Comparison of ENCODE assay signal across 1 cellular context in genomic region chr3:155356594-155357370, GRCh38.
TF ChIP-seq lines count a peak whose summit lies in the region.

No MANE protein-coding gene starts in this region.

TF ChIP-seq in K562, 482 proteins besides CTCF, POLR2A, EP300 and RAD21 (continued from another document):
- TF ChIP-seq, protein P1, sequence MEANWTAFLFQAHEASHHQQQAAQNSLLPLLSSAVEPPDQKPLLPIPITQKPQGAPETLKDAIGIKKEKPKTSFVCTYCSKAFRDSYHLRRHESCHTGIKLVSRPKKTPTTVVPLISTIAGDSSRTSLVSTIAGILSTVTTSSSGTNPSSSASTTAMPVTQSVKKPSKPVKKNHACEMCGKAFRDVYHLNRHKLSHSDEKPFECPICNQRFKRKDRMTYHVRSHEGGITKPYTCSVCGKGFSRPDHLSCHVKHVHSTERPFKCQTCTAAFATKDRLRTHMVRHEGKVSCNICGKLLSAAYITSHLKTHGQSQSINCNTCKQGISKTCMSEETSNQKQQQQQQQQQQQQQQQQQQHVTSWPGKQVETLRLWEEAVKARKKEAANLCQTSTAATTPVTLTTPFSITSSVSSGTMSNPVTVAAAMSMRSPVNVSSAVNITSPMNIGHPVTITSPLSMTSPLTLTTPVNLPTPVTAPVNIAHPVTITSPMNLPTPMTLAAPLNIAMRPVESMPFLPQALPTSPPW (CRISPR knock-in tag; IDR thresholded peaks at IDR 0.05): no peak
- TF ChIP-seq ZNF347 (CRISPR knock-in tag; IDR thresholded peaks at IDR 0.05; ENCODE audit: low read depth) (no peak), MYNN (IDR thresholded peaks at IDR 0.05) (no peak), MYNN (CRISPR knock-in tag; IDR thresholded peaks at IDR 0.05) (no peak), ZC3H4 (CRISPR knock-in tag; IDR thresholded peaks at IDR 0.05; ENCODE audit: borderline replicate concordance) (no peak), TAF9B (IDR thresholded peaks at IDR 0.05; ENCODE audit: partially characterized antibody) (no peak)
- TF ChIP-seq, protein P2, sequence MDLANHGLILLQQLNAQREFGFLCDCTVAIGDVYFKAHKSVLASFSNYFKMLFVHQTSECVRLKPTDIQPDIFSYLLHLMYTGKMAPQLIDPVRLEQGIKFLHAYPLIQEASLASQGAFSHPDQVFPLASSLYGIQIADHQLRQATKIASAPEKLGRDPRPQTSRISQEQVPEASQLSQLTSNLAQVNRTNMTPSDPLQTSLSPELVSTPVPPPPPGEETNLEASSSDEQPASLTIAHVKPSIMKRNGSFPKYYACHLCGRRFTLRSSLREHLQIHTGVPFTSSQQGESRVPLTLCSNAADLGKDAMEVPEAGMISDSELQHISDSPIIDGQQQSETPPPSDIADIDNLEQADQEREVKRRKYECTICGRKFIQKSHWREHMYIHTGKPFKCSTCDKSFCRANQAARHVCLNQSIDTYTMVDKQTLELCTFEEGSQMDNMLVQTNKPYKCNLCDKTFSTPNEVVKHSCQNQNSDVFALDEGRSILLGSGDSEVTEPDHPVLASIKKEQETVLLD (IDR thresholded peaks at IDR 0.05): no peak
